In the genomic region with DNA sequence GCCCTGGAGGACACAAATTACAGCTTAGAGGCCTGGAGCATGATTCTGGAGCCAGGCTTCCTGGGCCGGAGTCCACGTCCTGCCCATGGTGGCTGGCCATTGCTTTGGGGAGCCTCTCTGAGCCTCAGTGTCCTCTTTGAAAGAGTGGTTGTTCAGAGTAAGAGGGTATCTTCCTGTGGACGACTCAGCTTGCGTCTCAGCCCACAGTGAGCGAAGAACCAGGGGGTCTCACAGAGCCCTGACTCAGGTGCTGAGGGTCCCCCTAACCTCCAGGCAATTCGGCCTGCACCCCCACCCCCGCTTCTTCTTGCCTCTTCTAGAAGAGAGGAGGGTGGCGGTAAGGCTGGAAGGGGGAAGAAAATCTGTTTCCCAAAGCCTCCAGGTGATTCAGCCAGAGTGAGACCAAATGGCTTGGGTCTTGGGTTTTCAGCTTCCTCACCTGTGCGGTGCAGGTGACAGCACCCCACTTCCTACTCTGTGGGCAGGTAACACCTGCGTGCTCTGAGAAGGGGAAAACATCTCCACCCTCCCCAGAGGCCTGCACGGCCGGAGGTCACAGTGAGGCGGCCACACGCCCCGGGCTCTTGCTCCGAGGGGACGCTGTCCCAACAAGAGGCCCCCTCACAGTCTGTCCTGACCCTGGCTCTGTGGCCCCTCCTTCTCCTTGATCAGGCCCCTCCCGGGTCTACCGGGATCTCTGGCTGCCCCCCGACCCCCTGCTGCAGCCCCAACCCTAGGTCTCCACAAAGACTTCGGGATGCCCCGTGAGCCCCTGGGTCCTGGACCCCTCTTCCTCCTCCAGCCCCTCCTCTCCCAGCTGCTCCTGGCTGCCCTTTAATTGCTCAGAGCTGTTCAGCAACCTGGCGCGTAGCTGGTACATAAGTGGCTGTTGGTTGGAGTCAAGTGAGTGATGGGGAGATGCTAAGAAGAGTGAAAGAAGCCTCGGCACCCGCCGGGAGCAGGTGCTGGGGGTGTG, we compare ENCODE assay signal across 8 cellular contexts.
DNase-seq lines count a peak whose midpoint lies in the region; ATAC-seq and TF ChIP-seq lines count a peak whose summit lies in the region.

No MANE protein-coding gene starts in this region.

- H3K4me3 Mint-ChIP-seq in activated CD8-positive, alpha-beta T cell treated with anti-CD3 and anti-CD28 coated beads for 36 hours = peak overlapping the region; percentile 67

- intact Hi-C loops in activated CD8-positive, alpha-beta T cell treated with anti-CD3 and anti-CD28 coated beads for 36 hours (cut with micrococcal nuclease) = no loop called here
- intact Hi-C loops in left ventricle myocardium superior (cut with micrococcal nuclease) = no loop called here

- no peaks in the 10 kb centered on the region for H3K9me3 Mint-ChIP-seq in activated CD8-positive, alpha-beta T cell treated with anti-CD3 and anti-CD28 coated beads for 36 hours

- POLR2A ChIA-PET in activated CD8-positive, alpha-beta T cell treated with anti-CD3 and anti-CD28 coated beads for 36 hours (lab: Charles Lee) = interaction anchor here (0.6 to 1.8 kb wide), 4 partner anchors 9 to 328 kb away, joined by 3 to 4 read pairs (median 4); no protein-coding TSS in a partner anchor

- peak overlapping the region; percentile 99 for H3K27ac Mint-ChIP-seq in activated CD8-positive, alpha-beta T cell treated with anti-CD3 and anti-CD28 coated beads for 36 hours

- no peak for ATAC-seq in activated CD8-positive, alpha-beta T cell treated with anti-CD3 and anti-CD28 coated beads for 36 hours
- ATAC-seq in left ventricle myocardium superior (no peak), HG02610 (IDR thresholded peaks at IDR 0.05; ENCODE audit: unreplicated experiment) (no peak), GM19324 (IDR thresholded peaks at IDR 0.05; ENCODE audit: low FRiP score, unreplicated experiment) (no peak), GM21737 (IDR thresholded peaks at IDR 0.05; ENCODE audit: unreplicated experiment) (no peak)
- ATAC-seq in stimulated activated naive CD8-positive, alpha-beta T cell treated with anti-CD3 and anti-CD28 coated beads, Interleukin-15, Interleukin-2, amounts not matched to agents 100 U/mL and 50 U/mL, for 24 hours = peak; percentile 5

- TF ChIP-seq CTCF in activated CD8-positive, alpha-beta T cell treated with anti-CD3 and anti-CD28 coated beads for 36 hours (IDR thresholded peaks at IDR 0.05) = no peak

- peaks cover 50% of the 10 kb centered on the region for H3K4me1 Mint-ChIP-seq in activated CD8-positive, alpha-beta T cell treated with anti-CD3 and anti-CD28 coated beads for 36 hours (ENCODE audit: low read depth)

- DNase-seq in NCI-H2227 (lab: John Stamatoyannopoulos, UW; ENCODE audit: unreplicated experiment) (peak; percentile 23), NCI-H2227 treated with DMSO at 0.1 percent for 48 hours (lab: John Stamatoyannopoulos, UW) (no peak), left ventricle myocardium superior (peak; percentile 31)
- DNase-seq in activated CD8-positive, alpha-beta T cell treated with anti-CD3 and anti-CD28 coated beads for 36 hours = peak; percentile 47
- peak; percentile 32 for DNase-seq in stimulated activated naive CD8-positive, alpha-beta T cell treated with anti-CD3 and anti-CD28 coated beads, Interleukin-15, Interleukin-2, amounts not matched to agents 100 U/mL and 50 U/mL, for 24 hours

- H3K36me3 Mint-ChIP-seq in activated CD8-positive, alpha-beta T cell treated with anti-CD3 and anti-CD28 coated beads for 36 hours (ENCODE audit: low read depth) = no peaks in the 10 kb centered on the region

- CTCF ChIA-PET in activated CD8-positive, alpha-beta T cell treated with anti-CD3 and anti-CD28 coated beads for 36 hours (lab: Charles Lee) = interaction anchor here (0.6 to 2.4 kb wide), 5 partner anchors 73 to 942 kb away, joined by 3 to 9 read pairs (median 3); no protein-coding TSS in a partner anchor

- no peaks in the 10 kb centered on the region for H3K27me3 Mint-ChIP-seq in activated CD8-positive, alpha-beta T cell treated with anti-CD3 and anti-CD28 coated beads for 36 hours
